Comparison of ENCODE assay signal across 7 cellular contexts in the genomic region with DNA sequence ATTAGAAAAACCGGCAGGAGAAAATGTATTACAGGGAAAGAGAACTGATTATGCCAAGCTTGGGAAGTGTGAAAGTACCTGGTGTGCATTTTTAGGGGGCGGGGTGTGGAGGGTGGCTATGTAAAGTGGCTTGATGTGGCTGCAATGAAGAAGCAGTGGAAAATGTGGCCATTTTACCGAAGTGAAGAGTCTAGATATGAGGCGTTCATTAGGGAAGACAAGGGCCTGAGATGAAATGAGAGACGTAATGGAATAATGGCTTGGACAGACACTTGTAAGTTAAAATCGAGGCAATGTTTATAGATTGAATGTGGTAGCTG. TPM values are rescaled to one million over a fixed set of nuclear protein-coding genes. Genes with fewer than 3 reads are reported as not detected.
A peak's percentile ranks its signal among the peaks of the same experiment; 100 is the strongest.
DNase-seq lines count a peak whose midpoint lies in the region; ATAC-seq, FAIRE-seq and TF ChIP-seq lines count a peak whose summit lies in the region.

No MANE protein-coding gene starts in this region.

- peaks cover 29% of the 10 kb centered on the region for H3K79me2 ChIP-seq in parathyroid adenoma

- peak; percentile 89 for FAIRE-seq in GM12891 (lab: Jason Lieb, UNC)

- intact Hi-C loops in esophagus muscularis mucosa (cut with DNase I), result loop anchor here (5.0 to 10.0 kb wide), 3 partner anchors 102 to 316 kb away; no protein-coding TSS in a partner anchor

- TF ChIP-seq CTCF in esophagus muscularis mucosa (IDR thresholded peaks at IDR 0.05) (no peak), parathyroid adenoma (IDR thresholded peaks at IDR 0.05) (no peak)

- H3K27me3 ChIP-seq in esophagus muscularis mucosa (no peaks in the 10 kb centered on the region), parathyroid adenoma (ENCODE audit: control insufficient read depth, insufficient read depth, low read length) (no peaks in the 10 kb centered on the region)

- TF ChIP-seq POLR2A in GM12891 (IDR thresholded peaks at IDR 0.05; ENCODE audit: low read depth, low read length) (no peak), esophagus muscularis mucosa (IDR thresholded peaks at IDR 0.05; ENCODE audit: low read depth) (no peak)

- WGBS in esophagus muscularis mucosa, result 2% methylated on average over 6 of the region's 6 CpGs

- H3K4me3 ChIP-seq in esophagus muscularis mucosa (peak overlapping the region; percentile 73 to 89 (median 86)), parathyroid adenoma (ENCODE audit: low read depth, low read length) (peak overlapping the region; percentile 88)

- no peaks in the 10 kb centered on the region for H3K9me3 ChIP-seq in esophagus muscularis mucosa
- H3K9me3 ChIP-seq in parathyroid adenoma (ENCODE audit: control insufficient read depth, low read length), result no peaks in the 10 kb centered on the region

- ATAC-seq in HG02610 (IDR thresholded peaks at IDR 0.05; ENCODE audit: unreplicated experiment) (no peak), GM21528 (IDR thresholded peaks at IDR 0.05; ENCODE audit: low FRiP score, unreplicated experiment) (no peak)

- H3K36me3 ChIP-seq in esophagus muscularis mucosa (no peaks in the 10 kb centered on the region), parathyroid adenoma (ENCODE audit: control insufficient read depth, insufficient read depth, low read length) (no peaks in the 10 kb centered on the region)

- peak overlapping the region; percentile 79 for H3K4me2 ChIP-seq in parathyroid adenoma (ENCODE audit: low read length)

- H3K4me1 ChIP-seq in esophagus muscularis mucosa (peaks cover 37 to 67% (median 59%) of the 10 kb centered on the region in 4 donors), parathyroid adenoma (peaks cover 11% of the 10 kb centered on the region)

- peak overlapping the region; percentile 92 to 99 (median 98) for H3K27ac ChIP-seq in esophagus muscularis mucosa (replicated peaks in 1 of 4)
- peak overlapping the region; percentile 92 for H3K27ac ChIP-seq in parathyroid adenoma

- no peak for DNase-seq in GM12891 (ENCODE audit: insufficient read length, low spot score)
- DNase-seq in NCI-H1694 (lab: John Stamatoyannopoulos, UW), result peak; percentile 47
- peak; percentile 61 for DNase-seq in activated CD8-positive, alpha-beta memory T cell treated with anti-CD3 and anti-CD28 coated beads for 24 hours
- DNase-seq in esophagus muscularis mucosa (ENCODE audit: extremely low spot score), result no peak

- TF ChIP-seq EP300 in esophagus muscularis mucosa (IDR thresholded peaks at IDR 0.05), result no peak

- H2AFZ ChIP-seq in parathyroid adenoma, result peak overlapping the region; percentile 88

- no peak overlapping the region for H3K9ac ChIP-seq in parathyroid adenoma

TF ChIP-seq in GM12891, 5 proteins besides CTCF, POLR2A, EP300 and RAD21:
- TF ChIP-seq PAX5 (IDR thresholded peaks at IDR 0.05; ENCODE audit: insufficient read depth, low read length, severe bottlenecking) (no peak), TAF1 (IDR thresholded peaks at IDR 0.05; ENCODE audit: low read depth, low read length) (no peak), POU2F2 (IDR thresholded peaks at IDR 0.05; ENCODE audit: low read depth, low read length) (peak; percentile 32; the same call in 1 of the 2 replicates), POLR2AphosphoS5 (IDR thresholded peaks at IDR 0.05; ENCODE audit: low read depth, low read length) (no peak), SPI1 (IDR thresholded peaks at IDR 0.05; ENCODE audit: low read depth, low read length) (no peak)

RNA-seq across cellular contexts. Expression of a gene that starts 1.2 kb away (rescaled TPM):
- polyA plus RNA-seq in GM12891 (2012; ENCODE audit: low read depth, missing spikeins), result 37.4 TPM
- 10 to 100 TPM; 73.0 to 90.3 (median 87.0) TPM for total RNA-seq in esophagus muscularis mucosa

RNA-seq across cellular contexts. Expression of a gene that starts 1.5 kb away (rescaled TPM):
- 2.9 TPM for polyA plus RNA-seq in GM12891 (2012; ENCODE audit: low read depth, missing spikeins)
- 10 to 100 TPM; 30.5 to 48.6 (median 37.3) TPM for total RNA-seq in esophagus muscularis mucosa

Comparison
In these comparisons a context has a peak if more than half of its experiments do, and no peak if none do; other contexts are left out.
1. DNase-seq: peak in NCI-H1694 (single experiment) and activated CD8-positive, alpha-beta memory T cell treated with anti-CD3 and anti-CD28 coated beads for 24 hours (single experiment); none in GM12891 (single experiment) and esophagus muscularis mucosa (single experiment).